In the genomic region with DNA sequence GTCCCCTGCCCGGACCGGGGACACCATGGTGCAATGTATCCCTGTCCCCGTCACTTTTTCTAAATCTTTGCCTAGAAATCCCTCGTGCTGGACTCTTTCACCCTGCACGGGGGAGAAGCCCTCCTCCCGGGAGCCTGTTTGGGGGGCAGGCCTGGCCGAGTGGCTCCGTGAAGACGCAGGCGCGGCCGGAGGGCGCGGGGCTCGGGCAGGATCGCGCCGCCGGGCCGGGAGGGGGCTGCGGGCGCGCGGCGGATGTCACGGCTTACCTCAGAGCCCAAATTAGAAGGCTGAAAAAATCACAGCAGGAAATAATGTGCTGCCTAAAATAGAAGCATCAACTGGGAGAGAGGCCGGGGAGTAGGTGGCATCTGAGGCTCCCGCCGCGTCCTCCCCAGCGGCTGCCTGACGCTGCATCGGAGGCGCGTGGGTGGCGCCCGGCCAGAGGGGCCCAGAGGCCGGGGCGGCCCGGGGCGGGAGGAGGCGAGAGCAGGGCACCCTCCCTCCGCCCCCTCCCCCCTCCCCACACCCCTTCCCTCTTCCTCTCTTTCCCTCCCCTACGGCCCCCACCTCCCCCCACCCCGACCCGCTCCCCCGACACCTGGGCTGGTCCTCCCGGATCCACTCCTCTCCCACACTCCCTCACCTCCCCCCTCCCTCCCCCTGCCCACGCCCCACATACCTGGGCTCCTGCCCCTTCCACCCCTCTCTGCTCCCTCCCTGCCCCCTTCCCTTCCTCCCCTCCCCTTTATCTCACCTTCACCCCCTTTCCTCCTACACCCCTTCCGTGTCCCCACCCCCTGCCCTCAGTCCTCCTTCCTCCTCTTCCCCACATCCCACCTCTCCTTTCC, we compare ENCODE assay signal across 8 cellular contexts. TPM values are rescaled to one million over a fixed set of nuclear protein-coding genes. Genes with fewer than 3 reads are reported as not detected.
A peak's percentile ranks its signal among the peaks of the same experiment; 100 is the strongest.
DNase-seq lines count a peak whose midpoint lies in the region; ATAC-seq and TF ChIP-seq lines count a peak whose summit lies in the region.

No MANE protein-coding gene starts in this region.

- DNase-seq in RPMI7951 (ENCODE audit: low read depth) (peak; percentile 89), cardiac fibroblast (ENCODE audit: low read depth in 2 of 2) (peak; percentile 59 to 81), islet precursor cell (peak; percentile 74), globus pallidus (ENCODE audit: low spot score) (no peak)
- peak; percentile 28 for DNase-seq in stimulated activated CD4-positive, alpha-beta T cell treated with anti-CD3 and anti-CD28 coated beads, Interleukin-12 subunit alpha, Interleukin-12 subunit beta, amount 100 ng/mL, for 4 hours

- ATAC-seq in HG02610 (IDR thresholded peaks at IDR 0.05; ENCODE audit: unreplicated experiment) (no peak), HG03159 (IDR thresholded peaks at IDR 0.05; ENCODE audit: unreplicated experiment) (no peak)

- TF ChIP-seq CTCF in cardiac fibroblast (IDR thresholded peaks at IDR 0.05; ENCODE audit: low read depth, low read length): no peak

- H3K4me3 ChIP-seq in GM08714 (ENCODE audit: low read length): peak overlapping the region; percentile 18; the same call in 1 of the 2 replicates
- H3K4me3 ChIP-seq in cardiac fibroblast (replicated peaks in 1 of 2; ENCODE audit: low read depth in 2 of 2, low read length in 2 of 2): peak overlapping the region; percentile 29 to 34

RNA-seq across cellular contexts. Expression of a gene that starts 51.9 kb away (rescaled TPM):
- total RNA-seq in RPMI7951 (2014; rRNA removed; shearing (Covaris generic)): 37.9 and 40.0 TPM in 2 replicates

RNA-seq across cellular contexts. Expression of a gene that starts 52.1 kb away (rescaled TPM):
- total RNA-seq in RPMI7951 (2014; rRNA removed; shearing (Covaris generic)): 29.2 and 31.5 TPM in 2 replicates

RNA-seq across cellular contexts. Expression of a gene that starts 56.0 kb away (rescaled TPM):
- 335 and 349 TPM in 2 replicates for total RNA-seq in RPMI7951 (2014; rRNA removed; shearing (Covaris generic))
